14 cellular contexts compared by ENCODE assay signal in genomic region chr2:143182649-143183048, GRCh38.
"Had no signal": no experiment of that assay in that cellular context is flagged by ENCODE, and none has a peak within 500 bp of the region (broad histone marks: within the 10 kb centered on the region; RNA-seq: fewer than 3 reads in every experiment).

No MANE protein-coding gene starts in this region.

- H3K27ac ChIP-seq: brain microvascular endothelial cell, esophagus squamous epithelium, ovary, testis, VCaP had no signal

- H3K4me3 ChIP-seq: esophagus squamous epithelium, ovary, testis had no signal

- H3K9me3 ChIP-seq: ovary, testis had no signal

- H3K4me1 ChIP-seq: esophagus squamous epithelium, testis had no signal

- H3K36me3 ChIP-seq: brain microvascular endothelial cell, esophagus squamous epithelium, ovary had no signal

- DNase-seq: activated CD4-positive, alpha-beta T cell treated with anti-CD3 and anti-CD28 coated beads for 48 hours; activated effector memory CD4-positive, alpha-beta T cell treated with anti-CD3 and anti-CD28 coated beads, Interleukin-2, amount 50 U/mL, for 16 hours; brain microvascular endothelial cell; esophagus squamous epithelium; foreskin fibroblast; glutamatergic neuron; left colon; ovary; stimulated activated CD4-positive, alpha-beta T cell treated with anti-CD3 and anti-CD28 coated beads, Interleukin-12 subunit alpha, Interleukin-12 subunit beta, amount 100 ng/mL, for 4 hours; stimulated activated naive CD8-positive, alpha-beta T cell treated with anti-CD3 and anti-CD28 coated beads, Interleukin-15, amount 100 ng/mL, for 72 hours; SW 1271; testis had no signal

- H3K27me3 ChIP-seq: brain microvascular endothelial cell, esophagus squamous epithelium, ovary, testis had no signal

- ATAC-seq: activated naive CD4-positive, alpha-beta T cell treated with anti-CD3 and anti-CD28 coated beads, Interleukin-2, amount 50 U/mL, for 72 hours; left colon; stimulated activated naive CD8-positive, alpha-beta T cell treated with anti-CD3 and anti-CD28 coated beads, Interleukin-15, amount 100 ng/mL, for 72 hours had no signal
